20 cellular contexts compared by ENCODE assay signal in the genomic region with DNA sequence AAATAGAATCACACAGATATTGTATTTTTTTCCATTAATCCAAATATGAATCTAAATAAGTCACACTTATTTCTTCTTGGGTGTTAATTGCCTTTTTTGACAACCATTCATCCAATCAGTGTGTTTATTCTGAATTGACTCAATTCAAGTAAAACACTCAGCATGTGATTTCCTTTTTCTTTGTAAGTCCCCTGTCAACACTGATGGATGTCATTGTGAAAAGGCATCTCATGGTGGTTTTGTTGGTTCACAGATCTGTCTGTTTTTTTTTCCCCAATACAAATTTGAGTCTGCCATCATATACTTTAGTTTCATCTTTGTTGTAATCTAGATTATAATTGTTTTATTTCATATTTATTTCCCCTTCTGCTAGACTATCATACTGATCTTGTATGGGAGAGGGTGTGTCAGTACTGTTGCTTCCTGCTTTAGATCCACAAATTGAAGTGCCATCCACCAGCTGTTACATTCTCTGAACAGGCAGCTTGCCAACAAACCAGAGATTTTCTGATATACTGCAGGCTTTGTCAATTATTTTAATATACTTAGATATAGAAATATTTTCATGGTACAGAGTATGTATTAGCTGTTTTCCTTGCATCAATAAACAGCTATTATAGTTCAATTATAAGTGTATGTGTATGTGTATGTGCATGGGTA.
DNase-seq lines count a peak whose midpoint lies in the region; ATAC-seq, FAIRE-seq and TF ChIP-seq lines count a peak whose summit lies in the region.
"Had no signal": no experiment of that assay in that cellular context is flagged by ENCODE, and none has a peak within 500 bp of the region (broad histone marks: within the 10 kb centered on the region; RNA-seq: fewer than 3 reads in every experiment).

No MANE protein-coding gene starts in this region.

- peak; percentile 78 for ATAC-seq in GM12878
- no peak for ATAC-seq in HG03442 (IDR thresholded peaks at IDR 0.05; ENCODE audit: unreplicated experiment)
- no peak for ATAC-seq in GM18873 (IDR thresholded peaks at IDR 0.05; ENCODE audit: low FRiP score, unreplicated experiment)
- ATAC-seq: right lobe of liver had no signal

- no peak overlapping the region for H3K4me3 ChIP-seq in GM12878
- H3K4me3 ChIP-seq in prostate gland: no peak overlapping the region
- H3K4me3 ChIP-seq: lung, right lobe of liver, thyroid gland had no signal

- H3K4me2 ChIP-seq in GM12878 (ENCODE audit: control insufficient read depth, insufficient read depth): no peak overlapping the region

- no peak overlapping the region for H2AFZ ChIP-seq in GM12878 (ENCODE audit: control insufficient read depth, low read depth, low read length)

- no peaks in the 10 kb centered on the region for H3K4me1 ChIP-seq in GM12878 (ENCODE audit: control insufficient read depth, insufficient read depth, low read length)
- H3K4me1 ChIP-seq in prostate gland (replicated peaks): no peaks in the 10 kb centered on the region
- H3K4me1 ChIP-seq: right lobe of liver, thyroid gland had no signal

- peak; percentile 84 to 89; a peak in 3 of 4 replicates for TF ChIP-seq EP300 in GM12878 (IDR thresholded peaks at IDR 0.05; ENCODE audit: borderline replicate concordance in 1 of 2, control insufficient read depth in 1 of 2, low read depth in 2 of 2, low read length in 2 of 2)

- BruUV-seq in GM12878 (replicated peaks; lab: Mats Ljungman, UMichigan): no TSS peak

- H3K9ac ChIP-seq in GM12878 (ENCODE audit: control insufficient read depth, insufficient read depth, low read length): no peak overlapping the region

- no peaks in the 10 kb centered on the region for H3K79me2 ChIP-seq in GM12878 (ENCODE audit: control insufficient read depth, insufficient read depth, low read length)

- POLR2A ChIA-PET in GM12878 (lab: Charles Lee): no interaction called here

- CTCF ChIA-PET in GM12878 (lab: Yijun Ruan, JAX): no interaction called here

- H3K27me3 ChIP-seq in GM12878 (replicated peaks in 1 of 2; ENCODE audit: control insufficient read depth in 2 of 2, insufficient read depth in 2 of 2, low read length in 1 of 2) (no peaks in the 10 kb centered on the region), prostate gland (replicated peaks; ENCODE audit: insufficient read depth) (no peaks in the 10 kb centered on the region)
- H3K27me3 ChIP-seq: right lobe of liver, thyroid gland had no signal

- no peaks in the 10 kb centered on the region for H4K20me1 ChIP-seq in GM12878 (ENCODE audit: control insufficient read depth, insufficient read depth)

- H3K36me3 ChIP-seq in GM12878 (ENCODE audit: control insufficient read depth in 2 of 2, insufficient read depth in 2 of 2, low read length in 1 of 2) (no peaks in the 10 kb centered on the region), prostate gland (no peaks in the 10 kb centered on the region)
- H3K36me3 ChIP-seq: right lobe of liver, thyroid gland had no signal

- FAIRE-seq in GM12878 (lab: Jason Lieb, UNC): peak; percentile 38
- FAIRE-seq: bronchial epithelial cell had no signal

- intact Hi-C loops in GM12878 (cut with micrococcal nuclease; ENCODE audit: unreplicated experiment) (loop anchor here (5.0 kb wide), 2 partner anchors 59 to 431 kb away; no protein-coding TSS in a partner anchor), prostate gland (cut with DNase I) (no loop called here)

- TF ChIP-seq CTCF in GM12878 (IDR thresholded peaks at IDR 0.05 in 2 of 3, conservative IDR thresholded peaks at IDR 0.05 in 1 of 3; ENCODE audit: control insufficient read depth in 2 of 3, extremely low read depth in 1 of 3, insufficient read depth in 1 of 3, low read depth in 3 of 3, low read length in 3 of 3) (no peak), prostate gland (IDR thresholded peaks at IDR 0.05) (no peak)

- SMC1A ChIA-PET in GM12878 (lab: Charles Lee; ENCODE audit: uncharacterized antibody, unreplicated experiment): no interaction called here

- H3K27ac ChIP-seq in GM12878 (ENCODE audit: control insufficient read depth, insufficient read depth) (no peak overlapping the region), prostate gland (no peak overlapping the region)
- H3K27ac ChIP-seq: right lobe of liver, thyroid gland had no signal

- DNase-seq in COLO668 (lab: John Stamatoyannopoulos, UW; ENCODE audit: unreplicated experiment) (peak; percentile 25), NCI-H1436 (lab: John Stamatoyannopoulos, UW) (peak; percentile 32), NCI-H510A (lab: John Stamatoyannopoulos, UW) (peak; percentile 47), GM12878 (ENCODE audit: low read depth, low spot score) (no peak), prostate gland (ENCODE audit: low spot score) (no peak)
- no peak for DNase-seq in activated naive CD4-positive, alpha-beta T cell treated with Interleukin-2 at 50 U/mL for 16 hours
- DNase-seq: activated naive CD8-positive, alpha-beta T cell treated with anti-CD3 and anti-CD28 coated beads, Interleukin-2, amount 10 ng/mL, durations not matched to agents 7 days and 5 days; activated T-cell treated with anti-CD3 and anti-CD28 coated beads for 4 hours; CD8-positive, alpha-beta memory T cell; effector CD8-positive, alpha-beta T cell; Kasumi-1; NCI-H526 treated with DMSO at 0.1 percent for 48 hours; nephron progenitor cell; right lobe of liver; stimulated activated CD4-positive, alpha-beta T cell treated with anti-CD3 and anti-CD28 coated beads, Interleukin-4, amount 100 ng/mL, for 1 hour; thyroid gland had no signal

- RAD21 ChIA-PET in GM12878 (lab: Charles Lee; ENCODE audit: unreplicated experiment): no interaction called here

- in situ Hi-C loops in GM12878 (cut with MboI): no loop called here

- TF ChIP-seq POLR2A in GM12878 (IDR thresholded peaks at IDR 0.05; ENCODE audit: low read depth, low read length) (no peak), prostate gland (IDR thresholded peaks at IDR 0.05) (no peak)

- no peak for TF ChIP-seq RAD21 in GM12878 (IDR thresholded peaks at IDR 0.05; ENCODE audit: insufficient read depth, low read depth, low read length)

- H3K9me3 ChIP-seq in GM12878 (replicated peaks; ENCODE audit: control insufficient read depth, insufficient read depth, low read length): no peaks in the 10 kb centered on the region
- H3K9me3 ChIP-seq in prostate gland: no peaks in the 10 kb centered on the region
- H3K9me3 ChIP-seq: right lobe of liver, thyroid gland had no signal

TF ChIP-seq in GM12878, 131 proteins besides CTCF, POLR2A, EP300 and RAD21 (continues in another document):
- no peak for TF ChIP-seq KLF5 (IDR thresholded peaks at IDR 0.05; ENCODE audit: partially characterized antibody)
- TF ChIP-seq BCL11A (IDR thresholded peaks at IDR 0.05; ENCODE audit: low read depth, low read length): peak; percentile 45; the same call in 1 of the 2 replicates
- TF ChIP-seq RCOR1 (conservative IDR thresholded peaks at IDR 0.05; ENCODE audit: low read depth, low read length): no peak
- peak; percentile 63 to 80 for TF ChIP-seq BHLHE40 (IDR thresholded peaks at IDR 0.05; ENCODE audit: borderline replicate concordance in 1 of 2, low read depth in 2 of 2, low read length in 1 of 2)
- TF ChIP-seq IKZF2 (IDR thresholded peaks at IDR 0.05): peak; percentile 15 to 52; a peak in 1 of 4 replicates
- TF ChIP-seq, protein P1, sequence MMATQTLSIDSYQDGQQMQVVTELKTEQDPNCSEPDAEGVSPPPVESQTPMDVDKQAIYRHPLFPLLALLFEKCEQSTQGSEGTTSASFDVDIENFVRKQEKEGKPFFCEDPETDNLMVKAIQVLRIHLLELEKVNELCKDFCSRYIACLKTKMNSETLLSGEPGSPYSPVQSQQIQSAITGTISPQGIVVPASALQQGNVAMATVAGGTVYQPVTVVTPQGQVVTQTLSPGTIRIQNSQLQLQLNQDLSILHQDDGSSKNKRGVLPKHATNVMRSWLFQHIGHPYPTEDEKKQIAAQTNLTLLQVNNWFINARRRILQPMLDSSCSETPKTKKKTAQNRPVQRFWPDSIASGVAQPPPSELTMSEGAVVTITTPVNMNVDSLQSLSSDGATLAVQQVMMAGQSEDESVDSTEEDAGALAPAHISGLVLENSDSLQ (IDR thresholded peaks at IDR 0.05): peak; percentile 91
- TF ChIP-seq, protein P2, sequence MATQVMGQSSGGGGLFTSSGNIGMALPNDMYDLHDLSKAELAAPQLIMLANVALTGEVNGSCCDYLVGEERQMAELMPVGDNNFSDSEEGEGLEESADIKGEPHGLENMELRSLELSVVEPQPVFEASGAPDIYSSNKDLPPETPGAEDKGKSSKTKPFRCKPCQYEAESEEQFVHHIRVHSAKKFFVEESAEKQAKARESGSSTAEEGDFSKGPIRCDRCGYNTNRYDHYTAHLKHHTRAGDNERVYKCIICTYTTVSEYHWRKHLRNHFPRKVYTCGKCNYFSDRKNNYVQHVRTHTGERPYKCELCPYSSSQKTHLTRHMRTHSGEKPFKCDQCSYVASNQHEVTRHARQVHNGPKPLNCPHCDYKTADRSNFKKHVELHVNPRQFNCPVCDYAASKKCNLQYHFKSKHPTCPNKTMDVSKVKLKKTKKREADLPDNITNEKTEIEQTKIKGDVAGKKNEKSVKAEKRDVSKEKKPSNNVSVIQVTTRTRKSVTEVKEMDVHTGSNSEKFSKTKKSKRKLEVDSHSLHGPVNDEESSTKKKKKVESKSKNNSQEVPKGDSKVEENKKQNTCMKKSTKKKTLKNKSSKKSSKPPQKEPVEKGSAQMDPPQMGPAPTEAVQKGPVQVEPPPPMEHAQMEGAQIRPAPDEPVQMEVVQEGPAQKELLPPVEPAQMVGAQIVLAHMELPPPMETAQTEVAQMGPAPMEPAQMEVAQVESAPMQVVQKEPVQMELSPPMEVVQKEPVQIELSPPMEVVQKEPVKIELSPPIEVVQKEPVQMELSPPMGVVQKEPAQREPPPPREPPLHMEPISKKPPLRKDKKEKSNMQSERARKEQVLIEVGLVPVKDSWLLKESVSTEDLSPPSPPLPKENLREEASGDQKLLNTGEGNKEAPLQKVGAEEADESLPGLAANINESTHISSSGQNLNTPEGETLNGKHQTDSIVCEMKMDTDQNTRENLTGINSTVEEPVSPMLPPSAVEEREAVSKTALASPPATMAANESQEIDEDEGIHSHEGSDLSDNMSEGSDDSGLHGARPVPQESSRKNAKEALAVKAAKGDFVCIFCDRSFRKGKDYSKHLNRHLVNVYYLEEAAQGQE (IDR thresholded peaks at IDR 0.05; ENCODE audit: low read depth, low read length): no peak
- TF ChIP-seq MTA2 (IDR thresholded peaks at IDR 0.05; ENCODE audit: low read depth): peak; percentile 94
- TF ChIP-seq TBL1XR1 (IDR thresholded peaks at IDR 0.05; ENCODE audit: low read depth, low read length): 0 out of 2 replicates have a peak, but pooled peaks have one; percentile 33

Comparison
In these comparisons a context has a peak if more than half of its experiments do, and no peak if none do; other contexts are left out.
1. DNase-seq: peak in COLO668 (single experiment), NCI-H1436 (single experiment) and NCI-H510A (single experiment); none in GM12878 (single experiment), activated naive CD4-positive, alpha-beta T cell treated with Interleukin-2 at 50 U/mL for 16 hours (single experiment) and prostate gland (single experiment).